1 cellular context compared by ENCODE assay signal in genomic region chr12:31324116-31324844, GRCh38.
TF ChIP-seq lines count a peak whose summit lies in the region.

No MANE protein-coding gene starts in this region.

TF ChIP-seq in HEK293, 187 proteins besides CTCF, POLR2A, EP300 and RAD21 (continued from another document and continues in another):
- TF ChIP-seq ZNF488 (tag by site-specific recombination; IDR thresholded peaks at IDR 0.05) (no peak), WT1 (tag by site-specific recombination; IDR thresholded peaks at IDR 0.05) (no peak), ZNF677 (tag by site-specific recombination; IDR thresholded peaks at IDR 0.05) (peak; percentile 38; the same call in 1 of the 2 replicates), PATZ1 (tag by site-specific recombination; IDR thresholded peaks at IDR 0.05) (peak; percentile 89), IKZF3 (tag by site-specific recombination; IDR thresholded peaks at IDR 0.05) (0 out of 2 replicates have a peak, but pooled peaks have one; percentile 36), ZNF629 (tag by site-specific recombination; IDR thresholded peaks at IDR 0.05) (peak; percentile 55), PRDM2 (tag by site-specific recombination; IDR thresholded peaks at IDR 0.05; ENCODE audit: borderline replicate concordance) (no peak), ZBTB11 (tag by site-specific recombination; conservative IDR thresholded peaks at IDR 0.05; ENCODE audit: low read depth) (0 out of 2 replicates have a peak, but pooled peaks have one; percentile 3), KLF1 (tag by site-specific recombination; IDR thresholded peaks at IDR 0.05) (no peak; the same call in 1 of the 2 replicates), ZNF549 (tag by site-specific recombination; IDR thresholded peaks at IDR 0.05) (no peak), ZEB2 (tag by site-specific recombination; IDR thresholded peaks at IDR 0.05) (no peak; the same call in none of the 2 replicates), ZNF791 (tag by site-specific recombination; IDR thresholded peaks at IDR 0.05) (no peak), SCRT2 (tag by site-specific recombination; IDR thresholded peaks at IDR 0.05) (peak; percentile 88), ZNF610 (tag by site-specific recombination; IDR thresholded peaks at IDR 0.05; ENCODE audit: borderline replicate concordance) (no peak), ZBTB1 (tag by site-specific recombination; IDR thresholded peaks at IDR 0.05) (peak; percentile 28), ZNF600 (tag by site-specific recombination; IDR thresholded peaks at IDR 0.05) (no peak; the same call in 1 of the 2 replicates), KLF17 (tag by site-specific recombination; IDR thresholded peaks at IDR 0.05) (peak; percentile 22), ZBTB20 (tag by site-specific recombination; IDR thresholded peaks at IDR 0.05) (peak; percentile 91), ZSCAN5A (tag by site-specific recombination; IDR thresholded peaks at IDR 0.05) (0 out of 2 replicates have a peak, but pooled peaks have one; percentile 21), ZBTB48 (tag by site-specific recombination; IDR thresholded peaks at IDR 0.05) (peak; percentile 39; the same call in 1 of the 2 replicates), ZNF10 (tag by site-specific recombination; IDR thresholded peaks at IDR 0.05) (no peak), ZBTB8A (tag by site-specific recombination; IDR thresholded peaks at IDR 0.05) (peak; percentile 99), ZNF292 (tag by site-specific recombination; IDR thresholded peaks at IDR 0.05; ENCODE audit: borderline replicate concordance, low read depth) (no peak), ZNF202 (tag by site-specific recombination; IDR thresholded peaks at IDR 0.05; ENCODE audit: borderline replicate concordance) (no peak), KLF10 (tag by site-specific recombination; IDR thresholded peaks at IDR 0.05) (peak; percentile 84), ZNF341 (tag by site-specific recombination; IDR thresholded peaks at IDR 0.05; ENCODE audit: low read depth) (0 out of 2 replicates have a peak, but pooled peaks have one; percentile 3), YY2 (tag by site-specific recombination; IDR thresholded peaks at IDR 0.05) (peak; percentile 34; the same call in 1 of the 2 replicates), ZNF184 (tag by site-specific recombination; IDR thresholded peaks at IDR 0.05) (0 out of 2 replicates have a peak, but pooled peaks have one; percentile 69), ATF2 (tag by site-specific recombination; IDR thresholded peaks at IDR 0.05; ENCODE audit: low read depth) (peak; percentile 87), ZNF76 (tag by site-specific recombination; IDR thresholded peaks at IDR 0.05; ENCODE audit: borderline replicate concordance, low read depth) (no peak), ZXDB (tag by site-specific recombination; IDR thresholded peaks at IDR 0.05) (peak; percentile 67), ZSCAN30 (tag by site-specific recombination; IDR thresholded peaks at IDR 0.05) (peak; percentile 2; the same call in 1 of the 2 replicates), ZNF843 (tag by site-specific recombination; IDR thresholded peaks at IDR 0.05) (peak; percentile 26; the same call in 1 of the 2 replicates), ZNF555 (tag by site-specific recombination; conservative IDR thresholded peaks at IDR 0.05) (no peak), GLIS1 (tag by site-specific recombination; IDR thresholded peaks at IDR 0.05) (peak; percentile 76), SP7 (tag by site-specific recombination; IDR thresholded peaks at IDR 0.05) (peak; percentile 14), ZNF391 (tag by site-specific recombination; IDR thresholded peaks at IDR 0.05; ENCODE audit: borderline replicate concordance, low read depth) (no peak), GLIS2 (tag by site-specific recombination; IDR thresholded peaks at IDR 0.05) (peak; percentile 47; the same call in 1 of the 2 replicates), TCF7L2 (IDR thresholded peaks at IDR 0.05; ENCODE audit: borderline replicate concordance, low read depth, low read length) (peak; percentile 80), MYNN (tag by site-specific recombination; IDR thresholded peaks at IDR 0.05; ENCODE audit: borderline replicate concordance) (no peak), ZNF37A (tag by site-specific recombination; IDR thresholded peaks at IDR 0.05) (no peak), ZNF624 (tag by site-specific recombination; IDR thresholded peaks at IDR 0.05) (peak; percentile 57; the same call in 1 of the 2 replicates), ZNF561 (tag by site-specific recombination; IDR thresholded peaks at IDR 0.05; ENCODE audit: borderline replicate concordance) (peak; percentile 48; the same call in 1 of the 2 replicates), ZFP37 (tag by site-specific recombination; IDR thresholded peaks at IDR 0.05) (peak; percentile 19; the same call in 1 of the 2 replicates), EGR2 (tag by site-specific recombination; IDR thresholded peaks at IDR 0.05; ENCODE audit: low read depth) (no peak), GFI1B (tag by site-specific recombination; IDR thresholded peaks at IDR 0.05) (no peak), ZFP69B (tag by site-specific recombination; IDR thresholded peaks at IDR 0.05) (0 out of 2 replicates have a peak, but pooled peaks have one; percentile 17), ZNF214 (tag by site-specific recombination; IDR thresholded peaks at IDR 0.05; ENCODE audit: borderline replicate concordance) (no peak)
